ENCODE assay signal across 8 cellular contexts in genomic region chr21:32257952-32258785, GRCh38. TPM values are rescaled to one million over a fixed set of nuclear protein-coding genes. Genes with fewer than 3 reads are reported as not detected.
A peak's percentile ranks its signal among the peaks of the same experiment; 100 is the strongest.
DNase-seq lines count a peak whose midpoint lies in the region; FAIRE-seq and TF ChIP-seq lines count a peak whose summit lies in the region.
"Had no signal": no experiment of that assay in that cellular context is flagged by ENCODE, and none has a peak within 500 bp of the region (broad histone marks: within the 10 kb centered on the region; RNA-seq: fewer than 3 reads in every experiment).

No MANE protein-coding gene starts in this region.

- H3K27ac ChIP-seq in H9 (ENCODE audit: insufficient read length, low read depth, low read length) (no peak overlapping the region), SJCRH30 (no peak overlapping the region), keratinocyte (ENCODE audit: control insufficient read depth, insufficient read depth, low read length) (no peak overlapping the region)

- H3K4me1 ChIP-seq in H9 (ENCODE audit: insufficient read depth, low read length) (no peaks in the 10 kb centered on the region), SJCRH30 (peaks cover 15% of the 10 kb centered on the region), keratinocyte (ENCODE audit: control insufficient read depth, extremely low read depth, insufficient read depth, low read length) (peaks cover 10% of the 10 kb centered on the region)

- no peak overlapping the region for H2BK5ac ChIP-seq in H9 (ENCODE audit: insufficient read length, low read length)

- H3K36me3 ChIP-seq in SJCRH30 (no peaks in the 10 kb centered on the region), keratinocyte (ENCODE audit: control insufficient read depth in 2 of 2, extremely low read depth in 1 of 2, insufficient read depth in 2 of 2, low read length in 2 of 2) (no peaks in the 10 kb centered on the region)

- H4K20me1 ChIP-seq in H9 (ENCODE audit: control insufficient read depth, insufficient read depth, insufficient read length) (no peaks in the 10 kb centered on the region), keratinocyte (ENCODE audit: control insufficient read depth, extremely low read depth, insufficient read depth, low read length) (no peaks in the 10 kb centered on the region)

- H3K23ac ChIP-seq in H9 (ENCODE audit: insufficient read length, low read depth, low read length), result no peak overlapping the region

- no peak overlapping the region for H4K8ac ChIP-seq in H9 (replicated peaks; ENCODE audit: insufficient read length, low read depth, low read length)

- H3K14ac ChIP-seq in H9 (ENCODE audit: insufficient read depth, low read length), result no peak overlapping the region

- H3K4me1 Mint-ChIP-seq in H9, result peaks cover 4 to 5% of the 10 kb centered on the region in 2 experiments; a peak in 3 of 4 replicates

- no peaks in the 10 kb centered on the region for H3K27me3 ChIP-seq in H9 (ENCODE audit: insufficient read depth, low read length)
- H3K27me3 ChIP-seq in SJCRH30, result no peaks in the 10 kb centered on the region
- peaks cover 12% of the 10 kb centered on the region for H3K27me3 ChIP-seq in keratinocyte (ENCODE audit: control insufficient read depth, extremely low read depth, insufficient read depth, low read length)

- H3K9me1 ChIP-seq in keratinocyte (ENCODE audit: control insufficient read depth, extremely low read depth, insufficient read depth, low read length), result no peaks in the 10 kb centered on the region

- H3K4me2 ChIP-seq in H9 (ENCODE audit: insufficient read depth, insufficient read length, low read length) (no peak overlapping the region), keratinocyte (ENCODE audit: control insufficient read depth, extremely low read depth, insufficient read depth, low read depth, low read length) (peak overlapping the region; percentile 73)

- no peak overlapping the region for H3K56ac ChIP-seq in H9 (ENCODE audit: insufficient read length, low read depth, low read length)

- H2AFZ ChIP-seq in H9 (ENCODE audit: low read length) (no peak overlapping the region), keratinocyte (ENCODE audit: control insufficient read depth, low read length) (no peak overlapping the region)

- no peaks in the 10 kb centered on the region for H3K79me1 ChIP-seq in H9 (ENCODE audit: insufficient read depth, low read depth, low read length, poor library complexity, severe bottlenecking)

- FAIRE-seq in keratinocyte (lab: Jason Lieb, UNC), result peak; percentile 90

- no peak overlapping the region for H4K5ac ChIP-seq in H9 (ENCODE audit: insufficient read length, low read depth, low read length)

- no peaks in the 10 kb centered on the region for H3K36me3 Mint-ChIP-seq in H9 (ENCODE audit: insufficient read depth in 1 of 3, low read depth in 3 of 3)

- H3K4ac ChIP-seq in H9 (ENCODE audit: low read depth, low read length), result no peak overlapping the region

- no peak overlapping the region for H2BK20ac ChIP-seq in H9 (ENCODE audit: low read depth, low read length, poor library complexity, severe bottlenecking)

- no peak overlapping the region for H3K4me3 ChIP-seq in SJCRH30
- no peak overlapping the region for H3K4me3 ChIP-seq in cardiac fibroblast (replicated peaks in 1 of 2; ENCODE audit: low read depth in 2 of 2, low read length in 2 of 2)
- peak overlapping the region in 2 of 3 experiments; percentile 18 to 25 for H3K4me3 ChIP-seq in keratinocyte (ENCODE audit: control insufficient read depth in 2 of 3, extremely low read depth in 1 of 3, insufficient read depth in 2 of 3, low read depth in 1 of 3, low read length in 3 of 3)

- no peak overlapping the region for H3T11ph ChIP-seq in H9 (ENCODE audit: low read length)

- H2BK120ac ChIP-seq in H9 (ENCODE audit: low read depth, low read length, poor library complexity, severe bottlenecking), result no peak overlapping the region

- H4K91ac ChIP-seq in H9 (ENCODE audit: insufficient read length, low read depth, low read length), result no peak overlapping the region

- no peaks in the 10 kb centered on the region for H3K23me2 ChIP-seq in H9 (ENCODE audit: insufficient read length, low read depth, low read length, poor library complexity, severe bottlenecking)

- H3K27ac Mint-ChIP-seq in H9, result peak overlapping the region in 1 of 3 experiments; percentile 74; a peak in 1 of 7 replicates
- H3K27ac Mint-ChIP-seq: effector memory CD8-positive, alpha-beta T cell had no signal

- WGBS in H9 (ENCODE audit: extremely low coverage, insufficient read length, low lambda C conversion rate), result no CpG with 5 or more reads among the region's 16 CpGs

- TF ChIP-seq CTCF in H9 (conservative IDR thresholded peaks at IDR 0.05), result peak; percentile 89
- peak; percentile 71 for TF ChIP-seq CTCF in cardiac fibroblast (IDR thresholded peaks at IDR 0.05; ENCODE audit: low read depth, low read length)
- TF ChIP-seq CTCF in keratinocyte (optimal IDR thresholded peaks at IDR 0.05 in 1 of 3, IDR thresholded peaks at IDR 0.05 in 1 of 3, conservative IDR thresholded peaks at IDR 0.05 in 1 of 3; ENCODE audit: extremely low read depth in 1 of 3, insufficient read depth in 2 of 3, low read length in 3 of 3), result peak; percentile 64 to 86 (median 77)

- dilution Hi-C loops in keratinocyte (cut with MboI; ENCODE audit: extremely low pct_ligation_motif_present, low sequenced_read_pairs), result no loop called here

- H2AK5ac ChIP-seq in H9 (ENCODE audit: insufficient read length, low read length), result no peak overlapping the region

- no peaks in the 10 kb centered on the region for H3K9me3 ChIP-seq in H9 (ENCODE audit: control insufficient read depth, low read depth, low read length)
- H3K9me3 ChIP-seq in SJCRH30 (replicated peaks), result no peaks in the 10 kb centered on the region
- H3K9me3 ChIP-seq in keratinocyte (ENCODE audit: control insufficient read depth, low read depth, low read length), result no peaks in the 10 kb centered on the region

- no peaks in the 10 kb centered on the region for H3K9me3 Mint-ChIP-seq in H9
- H3K9me3 Mint-ChIP-seq: effector memory CD8-positive, alpha-beta T cell had no signal

- peak; percentile 84 for DNase-seq in GM03348 (ENCODE audit: low spot score)
- DNase-seq in H9, result peak; percentile 68
- DNase-seq in NCI-H1092 treated with DMSO at 0.1 percent for 48 hours (lab: John Stamatoyannopoulos, UW), result peak; percentile 79
- peak; percentile 75 to 94 for DNase-seq in SJCRH30
- DNase-seq in cardiac fibroblast (ENCODE audit: low read depth in 2 of 2), result peak; percentile 88 to 91
- DNase-seq in keratinocyte (ENCODE audit: low read depth, low spot score), result peak; percentile 21
- peak; percentile 20 for DNase-seq in stimulated activated CD4-positive, alpha-beta T cell treated with anti-CD3 and anti-CD28 coated beads, Interleukin-4, amount 100 ng/mL, for 1 hour

- H3K79me2 ChIP-seq in H9 (ENCODE audit: insufficient read depth, low read length), result 0 out of 2 replicates have a peak, but pooled peaks cover 2% of the 10 kb centered on the region
- no peaks in the 10 kb centered on the region for H3K79me2 ChIP-seq in keratinocyte (ENCODE audit: control insufficient read depth, insufficient read depth, low read length)

- H3K9ac ChIP-seq in H9 (ENCODE audit: extremely low read depth, insufficient read length, low read length) (no peak overlapping the region), keratinocyte (ENCODE audit: control insufficient read depth, extremely low read depth, insufficient read depth, low read length) (no peak overlapping the region)

- H3K4me3 Mint-ChIP-seq in H9, result no peak overlapping the region
- H3K4me3 Mint-ChIP-seq: effector memory CD8-positive, alpha-beta T cell had no signal

- H2BK15ac ChIP-seq in H9 (ENCODE audit: low read depth, low read length), result no peak overlapping the region

- H3K27me3 Mint-ChIP-seq in H9 (ENCODE audit: low read depth), result no peaks in the 10 kb centered on the region

- H2BK12ac ChIP-seq in H9 (ENCODE audit: insufficient read length, low read depth, low read length), result no peak overlapping the region

- no peak overlapping the region for H3K18ac ChIP-seq in H9 (ENCODE audit: insufficient read length, low read depth, low read length)

RNA-seq across cellular contexts. Expression of gene MIS18A, which starts 20.7 kb away (rescaled TPM):
- 56.3 and 56.5 TPM in 2 replicates for total RNA-seq in H9 (2021)
- total RNA-seq in SJCRH30 (2014; rRNA removed; shearing (Covaris generic)), result 40.9 and 48.0 TPM in 2 replicates
- polyA plus RNA-seq in keratinocyte, result 6.6 to 12.1 TPM (median 11.8 TPM) in 3 replicates
- polyA plus RNA-seq in keratinocyte (2011; ENCODE audit: low read depth), result 3.3 TPM
- 6.8 and 7.1 TPM in 2 replicates for polyA plus RNA-seq in keratinocyte (2011; cell fraction: cytosol; rRNA removed)
- 4.8 and 7.7 TPM in 2 replicates for polyA plus RNA-seq in keratinocyte (2011; cell fraction: nucleus; rRNA removed)
- 5.1 and 12.1 TPM in 2 replicates for polyA plus RNA-seq in keratinocyte (2012; ENCODE audit: low replicate concordance)
- polyA minus RNA-seq in keratinocyte, result 0.46 to 4.0 TPM (median 1.5 TPM) in 3 replicates
- 6.1 TPM for polyA minus RNA-seq in keratinocyte (2011; cell fraction: cytosol; rRNA and poly(A)+ RNA removed)
- 1.8 and 2.8 TPM in 2 replicates for polyA minus RNA-seq in keratinocyte (2011; cell fraction: nucleus; rRNA and poly(A)+ RNA removed)

RNA-seq across cellular contexts. Expression of gene MRAP, which starts 40.5 kb away (rescaled TPM):
- total RNA-seq in H9 (2021), result not detected in 2 replicates
- total RNA-seq in SJCRH30 (2014; rRNA removed; shearing (Covaris generic)), result not detected in 2 replicates
- not detected in 3 replicates for polyA plus RNA-seq in keratinocyte
- polyA plus RNA-seq in keratinocyte (2011; ENCODE audit: low read depth), result not detected
- not detected in 2 replicates for polyA plus RNA-seq in keratinocyte (2011; cell fraction: cytosol; rRNA removed)
- polyA plus RNA-seq in keratinocyte (2011; cell fraction: nucleus; rRNA removed), result not detected in 2 replicates
- polyA plus RNA-seq in keratinocyte (2012; ENCODE audit: low replicate concordance), result not detected in 2 replicates
- polyA minus RNA-seq in keratinocyte, result not detected in 3 replicates
- polyA minus RNA-seq in keratinocyte (2011; cell fraction: cytosol; rRNA and poly(A)+ RNA removed), result not detected
- polyA minus RNA-seq in keratinocyte (2011; cell fraction: nucleus; rRNA and poly(A)+ RNA removed), result not detected in 2 replicates

Comparison
In these comparisons a context has a peak if more than half of its experiments do, and no peak if none do; other contexts are left out.
1. DNase-seq: peak in every context shown above with its lines; median percentile 90 in cardiac fibroblast; 84 in SJCRH30; 84 in GM03348; 79 in NCI-H1092 treated with DMSO at 0.1 percent for 48 hours; 68 in H9; 21 in keratinocyte; 20 in stimulated activated CD4-positive, alpha-beta T cell treated with anti-CD3 and anti-CD28 coated beads, Interleukin-4, amount 100 ng/mL, for 1 hour.
2. H3K4me3 ChIP-seq: peak in keratinocyte (2 of 3); none in SJCRH30 (single experiment) and cardiac fibroblast (0 of 2).
3. Peak in every context shown above with its lines, with median percentiles within 50 percentile points of each other: CTCF ChIP-seq.